In the genomic region with DNA sequence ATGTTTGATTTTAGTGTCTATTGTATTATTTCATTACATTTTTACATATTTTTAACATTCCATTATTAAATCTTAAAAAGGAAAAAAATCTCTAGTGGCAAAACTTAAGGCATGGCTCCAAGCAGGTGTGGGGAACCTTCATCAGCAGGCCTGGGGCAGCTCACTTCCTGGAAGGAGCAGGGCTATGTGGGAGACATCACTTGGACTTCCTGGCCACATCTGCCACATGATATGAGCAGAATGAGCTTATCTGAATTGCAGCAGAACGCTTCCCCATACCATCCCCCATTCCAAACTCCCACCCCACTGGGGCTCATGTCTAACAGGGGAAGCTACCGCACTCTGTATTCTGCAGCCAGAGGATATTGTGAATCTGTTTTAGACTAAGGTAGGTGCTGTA, we compare ENCODE assay signal across 29 cellular contexts. TPM values are rescaled to one million over a fixed set of nuclear protein-coding genes. Genes with fewer than 3 reads are reported as not detected.
"Had no signal": no experiment of that assay in that cellular context is flagged by ENCODE, and none has a peak within 500 bp of the region (broad histone marks: within the 10 kb centered on the region; RNA-seq: fewer than 3 reads in every experiment).

No MANE protein-coding gene starts in this region.

- H3K9ac ChIP-seq: parathyroid adenoma had no signal

- H3K36me3 ChIP-seq: left lung, lower lobe of right lung, right atrium auricular region, right lobe of liver, stomach, thyroid gland, transverse colon, upper lobe of left lung had no signal

- H3K4me1 ChIP-seq: left lung, lower lobe of right lung, parathyroid adenoma, psoas muscle, right atrium auricular region, right lobe of liver, stomach, testis, thyroid gland, transverse colon, upper lobe of left lung had no signal

- H3K9me3 ChIP-seq: lower lobe of right lung, psoas muscle, right atrium auricular region, right lobe of liver, testis, thyroid gland, transverse colon had no signal

- H3K4me2 ChIP-seq: smooth muscle cell had no signal

- H3K27me3 ChIP-seq: right atrium auricular region, right lobe of liver, testis, upper lobe of left lung had no signal

- DNase-seq: hypothalamus; immature natural killer cell; kidney; left colon; left lung; lower lobe of right lung; mammary epithelial cell; mesenchymal stem cell; naive thymus-derived CD8-positive, alpha-beta T cell; nucleus accumbens; psoas muscle; right lobe of liver; stimulated activated CD4-positive, alpha-beta T cell treated with anti-CD3 and anti-CD28 coated beads, Interleukin-1b, Interleukin-23, amount 100 ng/mL, for 48 hours; stimulated activated CD4-positive, alpha-beta T cell treated with anti-CD3 and anti-CD28 coated beads, Interleukin-2, amount 100 ng/mL, for 48 hours; stimulated activated CD4-positive, alpha-beta T cell treated with anti-CD3 and anti-CD28 coated beads, Interleukin-4, amount 100 ng/mL, for 4 hours; stimulated activated CD8-positive, alpha-beta memory T cell treated with anti-CD3 and anti-CD28 coated beads, Interleukin-4, amount 100 ng/mL, for 48 hours; stimulated activated naive CD4-positive, alpha-beta T cell treated with Interleukin-2 at 50 U/mL for 16 hours; stomach; testis; thyroid gland; transverse colon; upper lobe of left lung had no signal

- ATAC-seq: left lung; lower lobe of right lung; naive thymus-derived CD8-positive, alpha-beta T cell; psoas muscle; right lobe of liver; stimulated activated memory B cell treated with anti-CD40 and anti-IgM and Interleukin-4, amounts not matched to agents 10 μg/mL and 1 μg/mL and 100 μg/mL, for 72 hours had no signal

- H3K27ac ChIP-seq: left lung, lower lobe of right lung, parathyroid adenoma, psoas muscle, right atrium auricular region, right lobe of liver, stomach, testis, thyroid gland, transverse colon, upper lobe of left lung had no signal

- FAIRE-seq: islet of Langerhans, kidney had no signal

- H2AFZ ChIP-seq: parathyroid adenoma had no signal

- H3K79me2 ChIP-seq: parathyroid adenoma had no signal

- H3K4me3 ChIP-seq: left lung, lower lobe of right lung, psoas muscle, right atrium auricular region, right lobe of liver, smooth muscle cell, stomach, testis, thyroid gland, transverse colon, upper lobe of left lung had no signal

RNA-seq across cellular contexts. Expression of gene KCNA1, which starts 35.0 kb away (rescaled TPM):
- total RNA-seq: kidney; liver; lower lobe of right lung; mammary epithelial cell; naive thymus-derived CD8-positive, alpha-beta T cell; renal cortical epithelial cell; right atrium auricular region; right lobe of liver; smooth muscle cell had no signal
- polyA plus RNA-seq: immature natural killer cell; liver; mammary epithelial cell; naive thymus-derived CD8-positive, alpha-beta T cell; smooth muscle cell had no signal
